In the genomic region with DNA sequence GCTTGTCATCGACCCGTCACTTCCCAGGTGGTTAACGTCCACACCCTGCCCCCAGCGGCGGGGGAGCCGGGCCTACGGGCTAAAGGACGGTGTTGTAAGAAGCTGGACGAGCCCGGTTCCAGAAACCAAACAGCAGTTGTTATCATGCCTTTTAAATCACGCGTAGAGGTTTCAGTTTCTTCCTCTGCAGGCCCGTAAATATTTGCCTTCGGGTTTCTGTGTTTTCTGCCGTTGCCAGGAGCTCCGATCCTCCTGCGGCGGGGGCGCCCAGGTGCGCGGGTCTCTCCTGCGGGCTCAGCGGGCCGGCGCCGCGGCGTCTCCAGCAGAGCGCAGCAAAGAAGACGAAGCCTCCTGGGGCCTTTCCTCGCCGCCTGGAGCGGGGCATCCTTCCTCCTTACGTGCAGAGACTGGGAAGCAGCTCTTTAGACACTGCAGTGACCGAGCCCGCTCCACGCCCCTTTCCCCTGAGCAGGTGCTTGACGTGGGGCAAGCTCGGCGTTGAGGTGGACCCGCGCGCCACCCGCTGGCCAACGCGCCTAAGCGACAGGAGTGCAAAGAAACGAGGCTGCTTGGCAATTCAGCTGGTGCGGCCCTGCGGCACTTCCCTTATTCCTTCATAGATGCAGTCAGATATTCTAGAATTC, we compare ENCODE assay signal across 8 cellular contexts. TPM values are rescaled to one million over a fixed set of nuclear protein-coding genes. Genes with fewer than 3 reads are reported as not detected.
DNase-seq lines count a peak whose midpoint lies in the region; ATAC-seq and TF ChIP-seq lines count a peak whose summit lies in the region.

No MANE protein-coding gene starts in this region.

- DNase-seq in DMS153 (lab: John Stamatoyannopoulos, UW) (peak; percentile 43), RKO (ENCODE audit: low spot score) (peak; percentile 35), fibroblast of the aortic adventitia (ENCODE audit: low read depth) (peak; percentile 50)
- DNase-seq in activated T-helper 1 cell treated with anti-CD3 and anti-CD28 coated beads, Interleukin-2, amount 50 U/mL, for 16 hours (ENCODE audit: low read depth in 1 of 2, low spot score in 1 of 2), result peak; percentile 54 to 62
- peak; percentile 68 for DNase-seq in stimulated activated naive CD4-positive, alpha-beta T cell treated with Interleukin-2 at 50 U/mL for 16 hours (lab: John Stamatoyannopoulos, UW)

- H3K4me1 Mint-ChIP-seq in nephron, result no peaks in the 10 kb centered on the region

- H3K79me2 ChIP-seq in KMS-11 (ENCODE audit: insufficient read depth, low read depth), result no peaks in the 10 kb centered on the region

- no peaks in the 10 kb centered on the region for H3K36me3 Mint-ChIP-seq in nephron (ENCODE audit: low read depth)

- H3K9me3 Mint-ChIP-seq in nephron, result peaks cover 8% of the 10 kb centered on the region

- peaks cover 3% of the 10 kb centered on the region for H3K4me1 ChIP-seq in KMS-11 (ENCODE audit: low read depth, poor library complexity, severe bottlenecking)

- H3K36me3 ChIP-seq in KMS-11 (ENCODE audit: insufficient read depth), result no peaks in the 10 kb centered on the region

- peaks cover 93% of the 10 kb centered on the region for H3K27me3 Mint-ChIP-seq in nephron (ENCODE audit: low read depth)

- H3K4me3 ChIP-seq in KMS-11 (IDR thresholded peaks at IDR 0.05; ENCODE audit: insufficient read depth, low read depth, low read length) (no peak overlapping the region), fibroblast of the aortic adventitia (ENCODE audit: low read depth, low read length) (peak overlapping the region; percentile 60)

- peak overlapping the region; percentile 22; the same call in 1 of the 2 replicates for H3K9ac ChIP-seq in KMS-11

- peak overlapping the region; percentile 47; the same call in 1 of the 2 replicates for H2AFZ ChIP-seq in KMS-11 (ENCODE audit: low read depth)

- H3K4me2 ChIP-seq in KMS-11, result peak overlapping the region; percentile 53; the same call in 1 of the 2 replicates

- H3K27me3 ChIP-seq in KMS-11 (ENCODE audit: insufficient read depth, low read depth), result no peaks in the 10 kb centered on the region

- H3K27ac ChIP-seq in KMS-11, result no peak overlapping the region

- peak; percentile 95 for ATAC-seq in GM21723 (IDR thresholded peaks at IDR 0.05; ENCODE audit: unreplicated experiment)

- H3K4me3 Mint-ChIP-seq in nephron, result peak overlapping the region; percentile 57 to 68 (median 64)

- TF ChIP-seq CTCF in KMS-11 (conservative IDR thresholded peaks at IDR 0.05; ENCODE audit: low read depth, low read length), result peak; percentile 50; the same call in 1 of the 2 replicates
- peak; percentile 72 for TF ChIP-seq CTCF in fibroblast of the aortic adventitia (IDR thresholded peaks at IDR 0.05; ENCODE audit: insufficient read depth, low read length)
- peak; percentile 75 to 88 (median 82) for TF ChIP-seq CTCF in nephron (IDR thresholded peaks at IDR 0.05; ENCODE audit: unreplicated experiment in 3 of 3)

- H4K20me1 ChIP-seq in KMS-11 (ENCODE audit: insufficient read depth), result no peaks in the 10 kb centered on the region

- no peak overlapping the region for H3K27ac Mint-ChIP-seq in nephron

RNA-seq across cellular contexts. Expression of a gene that starts 21.8 kb away (rescaled TPM):
- total RNA-seq in fibroblast of the aortic adventitia (ENCODE audit: low replicate concordance), result 43.4 and 56.4 TPM in 2 replicates
